Comparison of ENCODE assay signal across 1 cellular context in the genomic region with DNA sequence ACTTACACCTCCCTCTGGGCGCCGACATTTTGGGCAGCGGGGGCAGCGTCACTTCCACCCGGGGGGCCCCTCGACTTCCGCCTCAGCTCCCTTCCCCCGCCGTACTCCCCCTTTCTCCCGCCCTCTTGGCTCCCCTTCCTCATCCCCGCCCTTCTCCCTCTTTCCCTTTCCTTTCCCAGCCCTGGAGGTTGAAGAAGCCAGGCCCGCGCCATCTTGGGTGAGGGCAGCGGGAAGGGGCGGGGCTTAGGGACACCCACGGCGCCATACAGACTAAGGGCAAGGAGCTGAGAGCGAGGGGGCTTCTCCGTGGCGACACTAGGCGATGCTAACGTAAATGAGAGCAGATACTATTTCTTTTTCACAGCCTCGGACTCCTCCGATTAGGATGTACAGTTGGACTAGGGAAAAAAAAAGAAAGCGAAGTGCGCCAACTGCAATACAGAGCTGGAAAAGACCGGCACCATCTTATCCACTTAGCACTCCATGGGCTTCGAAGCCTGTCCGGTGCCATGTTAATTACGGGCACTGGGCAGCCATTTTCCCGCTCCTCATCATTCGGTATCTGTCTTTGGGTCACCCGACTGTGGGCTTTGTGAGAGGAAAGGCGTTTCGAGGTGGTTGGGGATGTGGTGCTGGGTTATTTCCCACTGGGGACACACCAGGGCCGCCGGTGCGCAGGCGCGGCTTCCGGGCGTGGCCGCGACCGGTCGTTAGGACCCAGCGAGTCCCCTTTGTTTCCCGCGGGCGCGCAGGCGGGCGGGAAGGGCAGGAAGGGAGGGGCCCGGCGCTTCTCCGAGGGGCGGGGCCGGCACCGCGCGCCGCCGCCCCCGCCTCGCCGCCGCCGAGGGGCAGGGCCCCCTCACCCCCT.
A peak's percentile ranks its signal among the peaks of the same experiment; 100 is the strongest.
TF ChIP-seq lines count a peak whose summit lies in the region.

A gene with protein sequence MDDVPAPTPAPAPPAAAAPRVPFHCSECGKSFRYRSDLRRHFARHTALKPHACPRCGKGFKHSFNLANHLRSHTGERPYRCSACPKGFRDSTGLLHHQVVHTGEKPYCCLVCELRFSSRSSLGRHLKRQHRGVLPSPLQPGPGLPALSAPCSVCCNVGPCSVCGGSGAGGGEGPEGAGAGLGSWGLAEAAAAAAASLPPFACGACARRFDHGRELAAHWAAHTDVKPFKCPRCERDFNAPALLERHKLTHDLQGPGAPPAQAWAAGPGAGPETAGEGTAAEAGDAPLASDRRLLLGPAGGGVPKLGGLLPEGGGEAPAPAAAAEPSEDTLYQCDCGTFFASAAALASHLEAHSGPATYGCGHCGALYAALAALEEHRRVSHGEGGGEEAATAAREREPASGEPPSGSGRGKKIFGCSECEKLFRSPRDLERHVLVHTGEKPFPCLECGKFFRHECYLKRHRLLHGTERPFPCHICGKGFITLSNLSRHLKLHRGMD (minus strand): TSS at position 50 of the 868 bp plus-strand sequence. CDS start 1,652 bp downstream, outside the sequence.
A gene with protein sequence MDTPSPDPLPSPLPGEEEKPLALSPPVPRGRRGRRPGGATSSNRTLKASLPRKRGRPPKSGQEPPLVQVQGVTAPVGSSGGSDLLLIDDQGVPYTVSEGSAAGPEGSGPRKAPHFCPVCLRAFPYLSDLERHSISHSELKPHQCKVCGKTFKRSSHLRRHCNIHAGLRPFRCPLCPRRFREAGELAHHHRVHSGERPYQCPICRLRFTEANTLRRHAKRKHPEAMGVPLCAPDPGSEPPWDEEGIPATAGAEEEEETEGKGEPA (plus strand): TSS at position 821 of the 868 bp plus-strand sequence. CDS start 1,825 bp downstream, outside the sequence.

TF ChIP-seq in K562, 482 proteins besides CTCF, POLR2A, EP300 and RAD21 (continued from another document and continues in another):
- TF ChIP-seq, protein P1, sequence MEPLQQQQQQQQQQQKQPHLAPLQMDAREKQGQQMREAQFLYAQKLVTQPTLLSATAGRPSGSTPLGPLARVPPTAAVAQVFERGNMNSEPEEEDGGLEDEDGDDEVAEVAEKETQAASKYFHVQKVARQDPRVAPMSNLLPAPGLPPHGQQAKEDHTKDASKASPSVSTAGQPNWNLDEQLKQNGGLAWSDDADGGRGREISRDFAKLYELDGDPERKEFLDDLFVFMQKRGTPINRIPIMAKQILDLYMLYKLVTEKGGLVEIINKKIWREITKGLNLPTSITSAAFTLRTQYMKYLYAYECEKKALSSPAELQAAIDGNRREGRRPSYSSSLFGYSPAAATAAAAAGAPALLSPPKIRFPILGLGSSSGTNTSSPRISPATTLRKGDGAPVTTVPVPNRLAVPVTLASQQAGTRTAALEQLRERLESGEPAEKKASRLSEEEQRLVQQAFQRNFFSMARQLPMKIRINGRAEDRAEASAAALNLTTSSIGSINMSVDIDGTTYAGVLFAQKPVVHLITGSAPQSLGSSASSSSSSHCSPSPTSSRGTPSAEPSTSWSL (CRISPR knock-in tag; IDR thresholded peaks at IDR 0.05; ENCODE audit: borderline replicate concordance), result no peak
- TF ChIP-seq SUPT5H (IDR thresholded peaks at IDR 0.05) (peak; percentile 48), ZNF212 (CRISPR knock-in tag; IDR thresholded peaks at IDR 0.05) (no peak), ESRRA (IDR thresholded peaks at IDR 0.05; ENCODE audit: borderline replicate concordance, low read depth) (peak; percentile 32; the same call in 1 of the 2 replicates), WHSC1 (IDR thresholded peaks at IDR 0.05; ENCODE audit: low read length) (no peak), FIP1L1 (IDR thresholded peaks at IDR 0.05; ENCODE audit: low read depth, low read length, poor library complexity, severe bottlenecking) (no peak), TAF9B (IDR thresholded peaks at IDR 0.05; ENCODE audit: partially characterized antibody) (peak; percentile 84), ZNF143 (CRISPR knock-in tag; IDR thresholded peaks at IDR 0.05) (0 out of 2 replicates have a peak, but pooled peaks have one; percentile 54), FOS (IDR thresholded peaks at IDR 0.05; ENCODE audit: extremely low read depth, insufficient read length) (no peak), CBX1 (IDR thresholded peaks at IDR 0.05; ENCODE audit: low read depth) (peak; percentile 41; the same call in 1 of the 2 replicates), ZEB2 (IDR thresholded peaks at IDR 0.05) (no peak), NR1H2 (CRISPR knock-in tag; IDR thresholded peaks at IDR 0.05) (no peak), GABPA (tag; conservative IDR thresholded peaks at IDR 0.05; ENCODE audit: low read depth) (peak; percentile 99), HCFC1 (IDR thresholded peaks at IDR 0.05; ENCODE audit: low read depth, low read length) (peak; percentile 84)
- TF ChIP-seq, protein P2, sequence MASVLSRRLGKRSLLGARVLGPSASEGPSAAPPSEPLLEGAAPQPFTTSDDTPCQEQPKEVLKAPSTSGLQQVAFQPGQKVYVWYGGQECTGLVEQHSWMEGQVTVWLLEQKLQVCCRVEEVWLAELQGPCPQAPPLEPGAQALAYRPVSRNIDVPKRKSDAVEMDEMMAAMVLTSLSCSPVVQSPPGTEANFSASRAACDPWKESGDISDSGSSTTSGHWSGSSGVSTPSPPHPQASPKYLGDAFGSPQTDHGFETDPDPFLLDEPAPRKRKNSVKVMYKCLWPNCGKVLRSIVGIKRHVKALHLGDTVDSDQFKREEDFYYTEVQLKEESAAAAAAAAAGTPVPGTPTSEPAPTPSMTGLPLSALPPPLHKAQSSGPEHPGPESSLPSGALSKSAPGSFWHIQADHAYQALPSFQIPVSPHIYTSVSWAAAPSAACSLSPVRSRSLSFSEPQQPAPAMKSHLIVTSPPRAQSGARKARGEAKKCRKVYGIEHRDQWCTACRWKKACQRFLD (CRISPR knock-in tag; IDR thresholded peaks at IDR 0.05), result peak; percentile 98
- TF ChIP-seq, protein P3, sequence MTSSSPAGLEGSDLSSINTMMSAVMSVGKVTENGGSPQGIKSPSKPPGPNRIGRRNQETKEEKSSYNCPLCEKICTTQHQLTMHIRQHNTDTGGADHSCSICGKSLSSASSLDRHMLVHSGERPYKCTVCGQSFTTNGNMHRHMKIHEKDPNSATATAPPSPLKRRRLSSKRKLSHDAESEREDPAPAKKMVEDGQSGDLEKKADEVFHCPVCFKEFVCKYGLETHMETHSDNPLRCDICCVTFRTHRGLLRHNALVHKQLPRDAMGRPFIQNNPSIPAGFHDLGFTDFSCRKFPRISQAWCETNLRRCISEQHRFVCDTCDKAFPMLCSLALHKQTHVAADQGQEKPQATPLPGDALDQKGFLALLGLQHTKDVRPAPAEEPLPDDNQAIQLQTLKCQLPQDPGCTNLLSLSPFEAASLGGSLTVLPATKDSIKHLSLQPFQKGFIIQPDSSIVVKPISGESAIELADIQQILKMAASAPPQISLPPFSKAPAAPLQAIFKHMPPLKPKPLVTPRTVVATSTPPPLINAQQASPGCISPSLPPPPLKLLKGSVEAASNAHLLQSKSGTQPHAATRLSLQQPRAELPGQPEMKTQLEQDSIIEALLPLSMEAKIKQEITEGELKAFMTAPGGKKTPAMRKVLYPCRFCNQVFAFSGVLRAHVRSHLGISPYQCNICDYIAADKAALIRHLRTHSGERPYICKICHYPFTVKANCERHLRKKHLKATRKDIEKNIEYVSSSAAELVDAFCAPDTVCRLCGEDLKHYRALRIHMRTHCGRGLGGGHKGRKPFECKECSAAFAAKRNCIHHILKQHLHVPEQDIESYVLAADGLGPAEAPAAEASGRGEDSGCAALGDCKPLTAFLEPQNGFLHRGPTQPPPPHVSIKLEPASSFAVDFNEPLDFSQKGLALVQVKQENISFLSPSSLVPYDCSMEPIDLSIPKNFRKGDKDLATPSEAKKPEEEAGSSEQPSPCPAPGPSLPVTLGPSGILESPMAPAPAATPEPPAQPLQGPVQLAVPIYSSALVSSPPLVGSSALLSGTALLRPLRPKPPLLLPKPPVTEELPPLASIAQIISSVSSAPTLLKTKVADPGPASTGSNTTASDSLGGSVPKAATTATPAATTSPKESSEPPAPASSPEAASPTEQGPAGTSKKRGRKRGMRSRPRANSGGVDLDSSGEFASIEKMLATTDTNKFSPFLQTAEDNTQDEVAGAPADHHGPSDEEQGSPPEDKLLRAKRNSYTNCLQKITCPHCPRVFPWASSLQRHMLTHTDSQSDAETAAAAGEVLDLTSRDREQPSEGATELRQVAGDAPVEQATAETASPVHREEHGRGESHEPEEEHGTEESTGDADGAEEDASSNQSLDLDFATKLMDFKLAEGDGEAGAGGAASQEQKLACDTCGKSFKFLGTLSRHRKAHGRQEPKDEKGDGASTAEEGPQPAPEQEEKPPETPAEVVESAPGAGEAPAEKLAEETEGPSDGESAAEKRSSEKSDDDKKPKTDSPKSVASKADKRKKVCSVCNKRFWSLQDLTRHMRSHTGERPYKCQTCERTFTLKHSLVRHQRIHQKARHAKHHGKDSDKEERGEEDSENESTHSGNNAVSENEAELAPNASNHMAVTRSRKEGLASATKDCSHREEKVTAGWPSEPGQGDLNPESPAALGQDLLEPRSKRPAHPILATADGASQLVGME (CRISPR knock-in tag; IDR thresholded peaks at IDR 0.05), result no peak; the same call in 1 of the 2 replicates
- TF ChIP-seq, protein P4, sequence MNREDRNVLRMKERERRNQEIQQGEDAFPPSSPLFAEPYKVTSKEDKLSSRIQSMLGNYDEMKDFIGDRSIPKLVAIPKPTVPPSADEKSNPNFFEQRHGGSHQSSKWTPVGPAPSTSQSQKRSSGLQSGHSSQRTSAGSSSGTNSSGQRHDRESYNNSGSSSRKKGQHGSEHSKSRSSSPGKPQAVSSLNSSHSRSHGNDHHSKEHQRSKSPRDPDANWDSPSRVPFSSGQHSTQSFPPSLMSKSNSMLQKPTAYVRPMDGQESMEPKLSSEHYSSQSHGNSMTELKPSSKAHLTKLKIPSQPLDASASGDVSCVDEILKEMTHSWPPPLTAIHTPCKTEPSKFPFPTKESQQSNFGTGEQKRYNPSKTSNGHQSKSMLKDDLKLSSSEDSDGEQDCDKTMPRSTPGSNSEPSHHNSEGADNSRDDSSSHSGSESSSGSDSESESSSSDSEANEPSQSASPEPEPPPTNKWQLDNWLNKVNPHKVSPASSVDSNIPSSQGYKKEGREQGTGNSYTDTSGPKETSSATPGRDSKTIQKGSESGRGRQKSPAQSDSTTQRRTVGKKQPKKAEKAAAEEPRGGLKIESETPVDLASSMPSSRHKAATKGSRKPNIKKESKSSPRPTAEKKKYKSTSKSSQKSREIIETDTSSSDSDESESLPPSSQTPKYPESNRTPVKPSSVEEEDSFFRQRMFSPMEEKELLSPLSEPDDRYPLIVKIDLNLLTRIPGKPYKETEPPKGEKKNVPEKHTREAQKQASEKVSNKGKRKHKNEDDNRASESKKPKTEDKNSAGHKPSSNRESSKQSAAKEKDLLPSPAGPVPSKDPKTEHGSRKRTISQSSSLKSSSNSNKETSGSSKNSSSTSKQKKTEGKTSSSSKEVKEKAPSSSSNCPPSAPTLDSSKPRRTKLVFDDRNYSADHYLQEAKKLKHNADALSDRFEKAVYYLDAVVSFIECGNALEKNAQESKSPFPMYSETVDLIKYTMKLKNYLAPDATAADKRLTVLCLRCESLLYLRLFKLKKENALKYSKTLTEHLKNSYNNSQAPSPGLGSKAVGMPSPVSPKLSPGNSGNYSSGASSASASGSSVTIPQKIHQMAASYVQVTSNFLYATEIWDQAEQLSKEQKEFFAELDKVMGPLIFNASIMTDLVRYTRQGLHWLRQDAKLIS (CRISPR knock-in tag; IDR thresholded peaks at IDR 0.05), result peak; percentile 58; the same call in 1 of the 2 replicates
